Comparison of ENCODE assay signal across 16 cellular contexts in genomic region chr21:36636439-36636838, GRCh38.
DNase-seq lines count a peak whose midpoint lies in the region; TF ChIP-seq lines count a peak whose summit lies in the region.
"Had no signal": no experiment of that assay in that cellular context is flagged by ENCODE, and none has a peak within 500 bp of the region (broad histone marks: within the 10 kb centered on the region; RNA-seq: fewer than 3 reads in every experiment).

No MANE protein-coding gene starts in this region.

- H3K4me3 ChIP-seq in HEK293 (ENCODE audit: low read depth, low read length) = no peak overlapping the region
- no peak overlapping the region for H3K4me3 ChIP-seq in prostate gland
- H3K4me3 ChIP-seq: A549; BLaER1 treated with 17β-estradiol and CSF1 and Interleukin-3, amounts not matched to agents 10 nM and 100 nM had no signal

- H3K9me3 ChIP-seq in HEK293 (ENCODE audit: control insufficient read depth, insufficient read depth, low read depth, low read length) = no peaks in the 10 kb centered on the region
- H3K9me3 ChIP-seq in prostate gland = no peaks in the 10 kb centered on the region
- H3K9me3 ChIP-seq: A549 had no signal

- POLR2A ChIA-PET in HEK293 (lab: Yijun Ruan, JAX) = no interaction called here

- TF ChIP-seq CTCF in HEK293 (tag by site-specific recombination; IDR thresholded peaks at IDR 0.05) (no peak), VCaP (conservative IDR thresholded peaks at IDR 0.05) (no peak), prostate gland (IDR thresholded peaks at IDR 0.05) (no peak)

- CTCF ChIA-PET in HEK293 (lab: Yijun Ruan, JAX) = interaction anchor here (1.0 kb wide), 1 partner anchor 218 kb away, joined by 3 read pairs; no protein-coding TSS in a partner anchor

- intact Hi-C loops in prostate gland (cut with DNase I) = no loop called here

- WGBS in prostate gland = 91% methylated on average over 2 of the region's 2 CpGs

- H3K27ac ChIP-seq in HEK293 (ENCODE audit: extremely low read depth, low read depth, low read length) = no peak overlapping the region
- peak overlapping the region; percentile 19; the same call in 1 of the 2 replicates for H3K27ac ChIP-seq in VCaP
- peak overlapping the region; percentile 35 for H3K27ac ChIP-seq in epithelial cell of prostate
- H3K27ac ChIP-seq in prostate gland = no peak overlapping the region
- H3K27ac ChIP-seq: 22Rv1, A549, C4-2B had no signal

- DNase-seq in epithelial cell of prostate (ENCODE audit: low read depth, low spot score) (no peak), prostate gland (ENCODE audit: low spot score) (no peak), NCI-H1694 (lab: John Stamatoyannopoulos, UW) (no peak)
- DNase-seq: AML-193; Caco-2; Calu3; CD4-positive, alpha-beta T cell; CD8-positive, alpha-beta T cell; DMS79 treated with DMSO at 0.1 percent for 48 hours; GF-D8 had no signal

- no peak for TF ChIP-seq POLR2A in prostate gland (IDR thresholded peaks at IDR 0.05)

- peaks cover 15% of the 10 kb centered on the region for H3K4me1 ChIP-seq in HEK293 (ENCODE audit: control insufficient read depth, insufficient read depth, low read length)
- no peaks in the 10 kb centered on the region for H3K4me1 ChIP-seq in prostate gland (replicated peaks)
- H3K4me1 ChIP-seq: A549 had no signal

- H3K36me3 ChIP-seq in HEK293 (ENCODE audit: control insufficient read depth in 2 of 2, insufficient read depth in 1 of 2, low read length in 2 of 2) (no peaks in the 10 kb centered on the region), prostate gland (no peaks in the 10 kb centered on the region)

- H3K27me3 ChIP-seq in prostate gland (replicated peaks; ENCODE audit: insufficient read depth) = no peaks in the 10 kb centered on the region
- H3K27me3 ChIP-seq: BLaER1 treated with 17β-estradiol and CSF1 and Interleukin-3, amounts not matched to agents 10 nM and 100 nM had no signal

TF ChIP-seq in HEK293, 187 proteins besides CTCF, POLR2A, EP300 and RAD21:
- no peak for TF ChIP-seq ZNF585B (tag by site-specific recombination; IDR thresholded peaks at IDR 0.05)
- no peak for TF ChIP-seq OSR2 (tag by site-specific recombination; IDR thresholded peaks at IDR 0.05)
- TF ChIP-seq ZNF366 (tag by site-specific recombination; conservative IDR thresholded peaks at IDR 0.05) = no peak
- no peak for TF ChIP-seq ZNF488 (tag by site-specific recombination; IDR thresholded peaks at IDR 0.05)
- TF ChIP-seq ZNF626 (tag by site-specific recombination; IDR thresholded peaks at IDR 0.05) = no peak
- TF ChIP-seq WT1 (tag by site-specific recombination; IDR thresholded peaks at IDR 0.05) = no peak
- peak; percentile 93 for TF ChIP-seq SETDB1 (IDR thresholded peaks at IDR 0.05; ENCODE audit: insufficient read length, low read length)
- no peak for TF ChIP-seq ZNF138 (tag by site-specific recombination; IDR thresholded peaks at IDR 0.05; ENCODE audit: borderline replicate concordance)
- 0 out of 2 replicates have a peak, but pooled peaks have one; percentile 69 for TF ChIP-seq ZNF624 (tag by site-specific recombination; IDR thresholded peaks at IDR 0.05)
TF ChIP-seq in HEK293: peak in this region for 2.

Comparison
In these comparisons a context has a peak if more than half of its experiments do, and no peak if none do; other contexts are left out.
1. H3K27ac ChIP-seq: peak in VCaP (single experiment) and epithelial cell of prostate (single experiment); none in HEK293 (single experiment) and prostate gland (0 of 2).